Comparison of ENCODE assay signal across 34 cellular contexts in the genomic region with DNA sequence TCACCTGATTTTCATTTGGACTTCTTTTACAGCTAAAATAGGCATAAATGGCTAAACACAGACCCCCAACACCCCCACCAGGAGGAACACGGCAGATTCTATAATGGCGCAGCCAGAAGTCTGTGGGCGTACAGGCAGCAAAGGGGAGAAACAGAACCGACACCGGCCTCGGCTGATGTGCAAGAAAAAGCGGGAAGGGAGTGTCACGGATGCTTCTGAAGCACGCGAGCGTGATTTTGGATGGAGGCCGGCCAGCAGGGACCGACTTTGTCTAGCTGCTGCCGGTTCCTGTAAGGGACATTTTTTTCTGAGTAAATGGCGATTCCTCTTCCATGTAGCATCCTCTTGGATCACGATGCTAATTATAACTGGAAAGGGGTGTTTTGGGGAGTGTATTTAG. TPM values are rescaled to one million over a fixed set of nuclear protein-coding genes. Genes with fewer than 3 reads are reported as not detected.
"Had no signal": no experiment of that assay in that cellular context is flagged by ENCODE, and none has a peak within 500 bp of the region (broad histone marks: within the 10 kb centered on the region; RNA-seq: fewer than 3 reads in every experiment).

No MANE protein-coding gene starts in this region.

- H3K4me3 ChIP-seq: colonic mucosa, coronary artery, dorsolateral prefrontal cortex, esophagus squamous epithelium, gastrocnemius medialis, gastroesophageal sphincter, heart left ventricle had no signal

- H3K27me3 ChIP-seq: colonic mucosa, dorsolateral prefrontal cortex, esophagus squamous epithelium, foreskin keratinocyte, gastrocnemius medialis, gastroesophageal sphincter, heart left ventricle had no signal

- H3K4me1 ChIP-seq: colonic mucosa, esophagus squamous epithelium, foreskin keratinocyte, gastrocnemius medialis, gastroesophageal sphincter, heart left ventricle had no signal

- FAIRE-seq: colon, endometrium, endothelial cell of umbilical vein, frontal cortex had no signal

- ATAC-seq: effector memory CD8-positive, alpha-beta T cell; esophagus mucosa; foreskin keratinocyte; gastrocnemius medialis; gastroesophageal sphincter; heart left ventricle had no signal

- H3K9me3 Mint-ChIP-seq: dendritic cell treated with granulocyte-macrophage colony-stimulating factor and Interleukin-4, amounts not matched to agents 40 ng/mL and 50 ng/mL, for 4 days; effector memory CD8-positive, alpha-beta T cell; endodermal cell had no signal

- H3K4me3 Mint-ChIP-seq: dendritic cell treated with granulocyte-macrophage colony-stimulating factor and Interleukin-4, amounts not matched to agents 40 ng/mL and 50 ng/mL, for 4 days; effector memory CD8-positive, alpha-beta T cell; endodermal cell had no signal

- H3K9me3 ChIP-seq: colonic mucosa, esophagus squamous epithelium, gastrocnemius medialis, gastroesophageal sphincter, heart left ventricle had no signal

- H3K36me3 ChIP-seq: colonic mucosa, esophagus squamous epithelium, gastrocnemius medialis, gastroesophageal sphincter, heart left ventricle had no signal

- H3K27ac ChIP-seq: colonic mucosa, coronary artery, dorsolateral prefrontal cortex, epithelial cell of prostate, esophagus squamous epithelium, foreskin keratinocyte, gastrocnemius medialis, gastroesophageal sphincter, heart left ventricle had no signal

- H3K27ac Mint-ChIP-seq: dendritic cell treated with granulocyte-macrophage colony-stimulating factor and Interleukin-4, amounts not matched to agents 40 ng/mL and 50 ng/mL, for 4 days; effector memory CD8-positive, alpha-beta T cell; endodermal cell had no signal

- DNase-seq: colonic mucosa; cortex of kidney; dermis blood vessel endothelial cell; dorsolateral prefrontal cortex; effector CD4-positive, alpha-beta T cell; effector CD8-positive, alpha-beta T cell; effector memory CD4-positive, alpha-beta T cell; effector memory CD8-positive, alpha-beta T cell; endodermal cell; erythroblast; esophagus squamous epithelium; foreskin fibroblast; foreskin keratinocyte; foreskin melanocyte; gastrocnemius medialis; glutamatergic neuron; head of caudate nucleus; heart left ventricle had no signal

RNA-seq across cellular contexts. Expression of a gene that starts 24.9 kb away (rescaled TPM):
- total RNA-seq: chondrocyte, colonic mucosa, dermis blood vessel endothelial cell, dermis microvascular lymphatic vessel endothelial cell, endothelial cell of umbilical vein, epithelial cell of proximal tubule, esophagus mucosa, esophagus squamous epithelium, fibroblast of lung, fibroblast of villous mesenchyme, foreskin keratinocyte, gastroesophageal sphincter, glomerular endothelial cell had no signal
- polyA plus RNA-seq: endothelial cell of umbilical vein, esophagus, fibroblast of lung, foreskin keratinocyte had no signal
